ENCODE assay signal across 17 cellular contexts in the genomic region with DNA sequence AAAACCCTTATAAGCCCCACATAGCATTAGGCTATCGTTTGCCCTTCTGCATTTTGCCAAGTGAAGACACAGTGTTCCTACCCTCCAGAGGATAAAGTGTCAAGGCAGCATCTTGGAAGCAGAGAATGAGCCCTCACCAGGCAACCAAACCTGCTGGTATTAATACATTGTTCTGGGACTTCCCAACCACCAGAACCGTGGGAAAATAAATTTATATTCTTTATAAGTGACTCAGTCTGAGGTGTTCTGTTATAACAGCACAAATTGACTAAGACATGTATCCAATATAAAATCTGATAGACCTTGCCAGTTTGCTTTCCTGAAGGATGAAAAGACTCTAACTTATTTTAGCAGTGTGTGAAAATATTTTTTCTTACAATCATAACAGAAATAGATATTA.
DNase-seq lines count a peak whose midpoint lies in the region; ATAC-seq and TF ChIP-seq lines count a peak whose summit lies in the region.
"Had no signal": no experiment of that assay in that cellular context is flagged by ENCODE, and none has a peak within 500 bp of the region (broad histone marks: within the 10 kb centered on the region; RNA-seq: fewer than 3 reads in every experiment).

No MANE protein-coding gene starts in this region.

- BruUV-seq in PC-3 (replicated peaks; lab: Mats Ljungman, UMichigan) = no TSS peak

- H3K27me3 ChIP-seq in PC-3 (ENCODE audit: low read length) = no peaks in the 10 kb centered on the region
- H3K27me3 ChIP-seq: BLaER1 had no signal

- H3K79me2 ChIP-seq in PC-3 (ENCODE audit: low read length) = no peaks in the 10 kb centered on the region

- no peak overlapping the region for H3K9ac ChIP-seq in PC-3 (ENCODE audit: low read length)
- H3K9ac ChIP-seq: BLaER1 had no signal

- no peak overlapping the region for H2AFZ ChIP-seq in PC-3 (ENCODE audit: low read length)

- H3K4me1 ChIP-seq in PC-3 (ENCODE audit: insufficient read depth, low read length) = no peaks in the 10 kb centered on the region
- H3K4me1 ChIP-seq: Caco-2, HAP-1 had no signal

- 0 out of 2 replicates have a peak, but pooled peaks cover 4% of the 10 kb centered on the region for H3K9me3 ChIP-seq in PC-3 (ENCODE audit: low read length)
- H3K9me3 ChIP-seq: HAP-1 had no signal

- no peaks in the 10 kb centered on the region for H4K20me1 ChIP-seq in PC-3 (ENCODE audit: low read length)
- H4K20me1 ChIP-seq: BLaER1 had no signal

- CTCF ChIA-PET in PC-3 (lab: Charles Lee) = no interaction called here

- POLR2A ChIA-PET in PC-3 (lab: Charles Lee; ENCODE audit: unreplicated experiment) = no interaction called here

- H3K36me3 ChIP-seq in PC-3 (ENCODE audit: low read depth, low read length) = no peaks in the 10 kb centered on the region
- H3K36me3 ChIP-seq: BLaER1, HAP-1 had no signal

- H3K27ac ChIP-seq in PC-3 (ENCODE audit: low read length) = no peak overlapping the region
- H3K27ac ChIP-seq: 22Rv1, BLaER1, C4-2B had no signal

- TF ChIP-seq CTCF in PC-3 (conservative IDR thresholded peaks at IDR 0.05; ENCODE audit: low read depth, low read length) = no peak
- TF ChIP-seq CTCF in fibroblast of mammary gland (conservative IDR thresholded peaks at IDR 0.05; ENCODE audit: control insufficient read depth, insufficient read depth, low read depth, low read length) = no peak

- intact Hi-C loops in PC-3 (cut with micrococcal nuclease) = no loop called here

- DNase-seq in NCI-H82 (lab: John Stamatoyannopoulos, UW) (peak; percentile 9), NCI-H82 treated with DMSO at 0.1 percent for 48 hours (lab: John Stamatoyannopoulos, UW; ENCODE audit: unreplicated experiment) (no peak), PC-3 (peak; percentile 36), fibroblast of mammary gland (ENCODE audit: low read depth) (peak; percentile 7), kidney tubule cell (ENCODE audit: low spot score) (no peak)
- no peak for DNase-seq in stimulated activated CD4-positive, alpha-beta T cell treated with anti-CD3 and anti-CD28 coated beads, Interleukin-2, amount 100 ng/mL, for 24 hours
- DNase-seq: Caco-2; CD4-positive, CD25-positive, alpha-beta regulatory T cell; CD8-positive, alpha-beta T cell; DMS153; DND-41; GOT3; HFFc6 had no signal

- H3F3A ChIP-seq in PC-3 (ENCODE audit: low read length, unreplicated experiment) = no peaks in the 10 kb centered on the region

- no peak overlapping the region for H3K4me2 ChIP-seq in PC-3 (ENCODE audit: low read length)
- H3K4me2 ChIP-seq: BLaER1 had no signal

- no peak for ATAC-seq in PC-3
- ATAC-seq: CD8-positive, alpha-beta T cell had no signal

- no peaks in the 10 kb centered on the region for H3K9me2 ChIP-seq in PC-3 (replicated peaks; ENCODE audit: low read length)

- H3K4me3 ChIP-seq in PC-3 (ENCODE audit: low read length) = no peak overlapping the region
- no peak overlapping the region for H3K4me3 ChIP-seq in fibroblast of mammary gland (ENCODE audit: control insufficient read depth, low read depth, low read length)
- H3K4me3 ChIP-seq: BLaER1, HAP-1 had no signal

Comparison
In these comparisons a context has a peak if more than half of its experiments do, and no peak if none do; other contexts are left out.
1. DNase-seq: peak in NCI-H82 (single experiment), PC-3 (single experiment) and fibroblast of mammary gland (single experiment); none in NCI-H82 treated with DMSO at 0.1 percent for 48 hours (single experiment), kidney tubule cell (single experiment) and stimulated activated CD4-positive, alpha-beta T cell treated with anti-CD3 and anti-CD28 coated beads, Interleukin-2, amount 100 ng/mL, for 24 hours (0 of 2).